Comparison of ENCODE assay signal across 18 cellular contexts in genomic region chr5:174327896-174328295, GRCh38.
"Had no signal": no experiment of that assay in that cellular context is flagged by ENCODE, and none has a peak within 500 bp of the region (broad histone marks: within the 10 kb centered on the region; RNA-seq: fewer than 3 reads in every experiment).

No MANE protein-coding gene starts in this region.

- H3K27me3 ChIP-seq: cardiac muscle cell, ovary, right atrium auricular region had no signal

- FAIRE-seq: islet of Langerhans had no signal

- H3K9me3 Mint-ChIP-seq: activated naive CD8-positive, alpha-beta T cell treated with anti-CD3 and anti-CD28 coated beads, Interleukin-2, amount 10 ng/mL, durations not matched to agents 7 days and 5 days; activated T-cell treated with anti-CD3 and anti-CD28 coated beads, Interleukin-2, amount 50 U/mL, for 4 hours; activated T-helper 2 cell treated with anti-CD3 and anti-CD28 coated beads, Interferon-gamma antibody, Interleukin-2, Interleukin-4, amounts not matched to agents 10 μg/mL and 5 μg/mL and 100 μg/mL, durations not matched to agents 14 hours and 24 hours and 36 hours; memory B cell; naive thymus-derived CD8-positive, alpha-beta T cell; stimulated activated naive CD8-positive, alpha-beta T cell treated with anti-CD3 and anti-CD28 coated beads, Interleukin-15, Interleukin-2, amounts not matched to agents 100 ng/mL and 50 ng/mL, for 24 hours; T-cell; T-helper 2 cell treated with Interferon-gamma antibody and Interleukin-4, amounts not matched to agents 5 μg/mL and 100 μg/mL, for 36 hours; WTC11 had no signal

- H3K9me3 ChIP-seq: gastroesophageal sphincter, neutrophil, ovary, psoas muscle, right atrium auricular region, tibial artery had no signal

- H3K4me1 Mint-ChIP-seq: memory B cell; naive thymus-derived CD8-positive, alpha-beta T cell; T-cell had no signal

- H3K27me3 Mint-ChIP-seq: activated naive CD8-positive, alpha-beta T cell treated with anti-CD3 and anti-CD28 coated beads, Interleukin-2, amount 10 ng/mL, durations not matched to agents 7 days and 5 days had no signal

- H3K27ac Mint-ChIP-seq: activated naive CD8-positive, alpha-beta T cell treated with anti-CD3 and anti-CD28 coated beads, Interleukin-2, amount 10 ng/mL, durations not matched to agents 7 days and 5 days; activated T-helper 2 cell treated with anti-CD3 and anti-CD28 coated beads, Interferon-gamma antibody, Interleukin-2, Interleukin-4, amounts not matched to agents 10 μg/mL and 5 μg/mL and 100 μg/mL, durations not matched to agents 14 hours and 24 hours and 36 hours; memory B cell; naive thymus-derived CD8-positive, alpha-beta T cell; stimulated activated naive CD8-positive, alpha-beta T cell treated with anti-CD3 and anti-CD28 coated beads, Interleukin-15, Interleukin-2, amounts not matched to agents 100 ng/mL and 50 ng/mL, for 24 hours; T-cell; T-helper 2 cell treated with Interferon-gamma antibody and Interleukin-4, amounts not matched to agents 5 μg/mL and 100 μg/mL, for 36 hours had no signal

- H3K27ac ChIP-seq: cardiac muscle cell, epithelial cell of prostate, gastroesophageal sphincter, neutrophil, ovary, psoas muscle, right atrium auricular region, tibial artery had no signal

- H3K4me3 ChIP-seq: cardiac muscle cell, gastroesophageal sphincter, ovary, psoas muscle, right atrium auricular region, tibial artery had no signal

- H3K36me3 ChIP-seq: cardiac muscle cell, gastroesophageal sphincter, neutrophil, ovary, right atrium auricular region, tibial artery had no signal

- H3K36me3 Mint-ChIP-seq: activated naive CD8-positive, alpha-beta T cell treated with anti-CD3 and anti-CD28 coated beads, Interleukin-2, amount 10 ng/mL, durations not matched to agents 7 days and 5 days; memory B cell; T-cell; WTC11 had no signal

- H3K4me1 ChIP-seq: gastroesophageal sphincter, psoas muscle, right atrium auricular region, tibial artery had no signal

- ATAC-seq: activated T-cell treated with anti-CD3 and anti-CD28 coated beads, Interleukin-2, amount 50 U/mL, for 4 hours; gastroesophageal sphincter; naive thymus-derived CD8-positive, alpha-beta T cell; T-cell had no signal

- H3K4me3 Mint-ChIP-seq: activated naive CD8-positive, alpha-beta T cell treated with anti-CD3 and anti-CD28 coated beads, Interleukin-2, amount 10 ng/mL, durations not matched to agents 7 days and 5 days; activated T-cell treated with anti-CD3 and anti-CD28 coated beads, Interleukin-2, amount 50 U/mL, for 4 hours; memory B cell; naive thymus-derived CD8-positive, alpha-beta T cell; stimulated activated naive CD8-positive, alpha-beta T cell treated with anti-CD3 and anti-CD28 coated beads, Interleukin-15, Interleukin-2, amounts not matched to agents 100 ng/mL and 50 ng/mL, for 24 hours; T-cell; T-helper 2 cell treated with Interferon-gamma antibody and Interleukin-4, amounts not matched to agents 5 μg/mL and 100 μg/mL, for 36 hours; WTC11 had no signal

- DNase-seq: activated T-cell treated with anti-CD3 and anti-CD28 coated beads, Interleukin-2, amount 50 U/mL, for 4 hours; ovary had no signal
